ENCODE assay signal across 8 cellular contexts in the genomic region with DNA sequence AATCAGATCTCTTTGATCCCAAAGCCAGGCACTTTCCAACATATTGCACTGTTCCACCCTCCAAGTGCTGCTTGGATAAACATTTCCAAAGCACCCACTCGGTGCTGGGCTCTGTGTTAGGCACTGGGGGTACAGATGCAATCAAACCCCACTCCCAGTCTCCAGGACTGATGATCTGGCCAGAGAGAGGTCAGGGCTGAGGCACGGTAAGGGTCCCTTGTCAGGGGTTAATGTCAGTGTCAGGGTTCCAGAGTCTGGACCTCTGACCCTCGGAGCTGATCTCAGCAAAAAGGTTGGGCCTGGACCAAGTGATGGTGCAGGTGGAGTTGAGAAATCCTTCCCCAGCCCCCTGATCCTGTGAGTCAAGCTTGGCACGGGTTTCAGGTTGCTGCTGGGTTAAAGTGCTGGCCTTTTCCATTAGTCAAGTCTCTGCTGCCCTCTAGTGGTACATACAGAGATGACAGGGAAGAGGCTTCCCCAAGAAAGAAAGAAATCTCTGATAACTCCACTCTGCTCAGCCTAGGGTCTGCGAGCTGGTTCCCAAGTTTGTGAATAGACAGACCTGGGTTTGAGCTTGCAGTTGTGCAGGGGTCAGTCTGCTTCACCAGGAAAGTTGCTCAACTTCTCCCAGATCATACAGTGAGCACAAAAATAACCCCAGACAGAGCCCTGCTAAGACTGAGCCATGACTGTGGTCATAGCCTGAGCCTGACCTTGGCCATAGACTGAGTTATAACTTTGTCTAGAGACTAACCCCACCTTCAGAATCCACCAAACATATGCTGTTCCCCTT.
DNase-seq lines count a peak whose midpoint lies in the region; ATAC-seq, FAIRE-seq and TF ChIP-seq lines count a peak whose summit lies in the region.

No MANE protein-coding gene starts in this region.

- ATAC-seq in HG03159 (IDR thresholded peaks at IDR 0.05; ENCODE audit: unreplicated experiment), result peak; percentile 67
- no peak for ATAC-seq in HG02642 (IDR thresholded peaks at IDR 0.05; ENCODE audit: poor library complexity, unreplicated experiment)

- no peak overlapping the region for H3K4me3 ChIP-seq in foreskin fibroblast (ENCODE audit: low read depth in 1 of 2, low read length in 2 of 2)

- FAIRE-seq in A204.1 (lab: Jason Lieb, UNC), result peak; percentile 23

- TF ChIP-seq CTCF in foreskin fibroblast (IDR thresholded peaks at IDR 0.05; ENCODE audit: low read depth, low read length), result peak; percentile 84

- DNase-seq in ELR (ENCODE audit: low read depth), result peak; percentile 78
- peak; percentile 64 to 86 for DNase-seq in NCI-H446 (lab: John Stamatoyannopoulos, UW)
- peak; percentile 57 for DNase-seq in activated CD8-positive, alpha-beta memory T cell treated with anti-CD3 and anti-CD28 coated beads, Interleukin-2, amount 50 U/mL, for 48 hours
- DNase-seq in foreskin fibroblast, result peak; percentile 59 to 86
- DNase-seq in occipital lobe (lab: John Stamatoyannopoulos, UW), result peak; percentile 22

Comparison
In these comparisons a context has a peak if more than half of its experiments do, and no peak if none do; other contexts are left out.
1. DNase-seq: peak in every context shown above with its lines; median percentile 78 in ELR; 75 in NCI-H446; 72 in foreskin fibroblast; 57 in activated CD8-positive, alpha-beta memory T cell treated with anti-CD3 and anti-CD28 coated beads, Interleukin-2, amount 50 U/mL, for 48 hours; 22 in occipital lobe.